20 cellular contexts compared by ENCODE assay signal in the genomic region with DNA sequence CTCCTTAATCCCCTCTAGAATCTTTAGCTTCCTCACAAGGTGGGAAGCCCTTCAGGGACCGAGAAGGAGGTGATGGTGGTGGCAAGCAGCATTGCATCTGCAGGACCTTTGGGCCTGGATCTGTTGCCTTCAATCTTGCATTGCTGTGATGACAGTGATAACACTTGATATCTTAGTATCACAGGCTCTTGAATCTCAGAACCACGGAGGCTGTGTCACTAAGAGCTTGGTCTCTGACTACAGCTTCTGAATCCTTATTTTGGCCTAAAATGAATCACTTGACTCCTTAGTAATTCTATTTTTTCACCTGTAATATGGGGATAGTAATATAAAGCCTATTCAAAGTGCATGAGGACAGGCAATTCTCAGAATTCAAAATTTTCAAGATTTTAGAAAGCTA. TPM values are rescaled to one million over a fixed set of nuclear protein-coding genes. Genes with fewer than 3 reads are reported as not detected.
A peak's percentile ranks its signal among the peaks of the same experiment; 100 is the strongest.
DNase-seq lines count a peak whose midpoint lies in the region; ATAC-seq, FAIRE-seq and TF ChIP-seq lines count a peak whose summit lies in the region.
"Had no signal": no experiment of that assay in that cellular context is flagged by ENCODE, and none has a peak within 500 bp of the region (broad histone marks: within the 10 kb centered on the region; RNA-seq: fewer than 3 reads in every experiment).

No MANE protein-coding gene starts in this region.

- H3K9me3 Mint-ChIP-seq in activated naive CD4-positive, alpha-beta T cell treated with anti-CD3 and anti-CD28 coated beads, Interleukin-2, amount 10 ng/mL, durations not matched to agents 7 days and 5 days: peaks cover 16% of the 10 kb centered on the region
- H3K9me3 Mint-ChIP-seq in stimulated activated naive CD8-positive, alpha-beta T cell treated with anti-CD3 and anti-CD28 coated beads, Interleukin-15, amount 100 ng/mL, for 72 hours: peaks cover 0 to 6% of the 10 kb centered on the region in 2 donors

- H3K9me1 ChIP-seq in K562 (ENCODE audit: control insufficient read depth, insufficient read depth, low read length): no peaks in the 10 kb centered on the region

- no peaks in the 10 kb centered on the region for H3K27me3 Mint-ChIP-seq in activated naive CD4-positive, alpha-beta T cell treated with anti-CD3 and anti-CD28 coated beads, Interleukin-2, amount 10 ng/mL, durations not matched to agents 7 days and 5 days
- H3K27me3 Mint-ChIP-seq in stimulated activated naive CD8-positive, alpha-beta T cell treated with anti-CD3 and anti-CD28 coated beads, Interleukin-15, amount 100 ng/mL, for 72 hours: no peaks in the 10 kb centered on the region
- H3K27me3 Mint-ChIP-seq: naive B cell had no signal

- no peak for TF ChIP-seq POLR2A in K562 (conservative IDR thresholded peaks at IDR 0.05)

- no peaks in the 10 kb centered on the region for H3K9me3 ChIP-seq in OCI-LY1 (ENCODE audit: low read length)
- no peaks in the 10 kb centered on the region for H3K9me3 ChIP-seq in K562 (replicated peaks; ENCODE audit: control insufficient read depth, insufficient read depth, low read depth, low read length)
- H3K9me3 ChIP-seq: MG63 had no signal

- H3K27me3 ChIP-seq in OCI-LY1 (ENCODE audit: insufficient read depth, low read length): no peaks in the 10 kb centered on the region
- no peaks in the 10 kb centered on the region for H3K27me3 ChIP-seq in K562 (ENCODE audit: control insufficient read depth in 2 of 2, insufficient read depth in 2 of 2, low read length in 2 of 2)
- H3K27me3 ChIP-seq: MG63, right atrium auricular region, spleen had no signal

- H3K27ac ChIP-seq in OCI-LY1 (ENCODE audit: low read depth, low read length, poor library complexity, severe bottlenecking) (no peak overlapping the region), K562 (ENCODE audit: extremely low read depth, low read depth, low read length) (no peak overlapping the region; the same call in 2 of the 3 replicates)
- H3K27ac ChIP-seq: HL-60, right atrium auricular region, spleen had no signal

- H3F3A ChIP-seq in OCI-LY1 (ENCODE audit: insufficient read depth, low read length): no peaks in the 10 kb centered on the region

- H3K27ac Mint-ChIP-seq in activated naive CD4-positive, alpha-beta T cell treated with anti-CD3 and anti-CD28 coated beads, Interleukin-2, amount 10 ng/mL, durations not matched to agents 7 days and 5 days: no peak overlapping the region
- H3K27ac Mint-ChIP-seq in stimulated activated naive CD8-positive, alpha-beta T cell treated with anti-CD3 and anti-CD28 coated beads, Interleukin-15, amount 100 ng/mL, for 72 hours: peak overlapping the region; percentile 61 to 78
- H3K27ac Mint-ChIP-seq: brain had no signal

- H3K4me1 Mint-ChIP-seq in activated naive CD4-positive, alpha-beta T cell treated with anti-CD3 and anti-CD28 coated beads, Interleukin-2, amount 10 ng/mL, durations not matched to agents 7 days and 5 days: peaks cover 47% of the 10 kb centered on the region
- H3K4me1 Mint-ChIP-seq in stimulated activated naive CD8-positive, alpha-beta T cell treated with anti-CD3 and anti-CD28 coated beads, Interleukin-15, amount 100 ng/mL, for 72 hours: peaks cover 79% of the 10 kb centered on the region

- H3K79me2 ChIP-seq in OCI-LY1 (ENCODE audit: insufficient read depth, low read length) (no peaks in the 10 kb centered on the region), K562 (ENCODE audit: control insufficient read depth, insufficient read depth, low read length) (no peaks in the 10 kb centered on the region)

- POLR2A ChIA-PET in K562 (lab: Yijun Ruan, JAX): interaction anchor here (1.1 to 2.4 kb wide), 2 partner anchors 9 to 12 kb away, joined by 4 to 9 read pairs; a partner anchor contains a TSS

- H3K4me3 Mint-ChIP-seq in activated naive CD4-positive, alpha-beta T cell treated with anti-CD3 and anti-CD28 coated beads, Interleukin-2, amount 10 ng/mL, durations not matched to agents 7 days and 5 days: no peak overlapping the region
- peak overlapping the region in 1 of 2 donors; percentile 19 for H3K4me3 Mint-ChIP-seq in stimulated activated naive CD8-positive, alpha-beta T cell treated with anti-CD3 and anti-CD28 coated beads, Interleukin-15, amount 100 ng/mL, for 72 hours
- H3K4me3 Mint-ChIP-seq: brain, CD14-positive monocyte had no signal

- H3K9me2 ChIP-seq in OCI-LY1 (ENCODE audit: low read depth, low read length): no peaks in the 10 kb centered on the region

- ATAC-seq in K562 (peak; percentile 7), HG03342 (IDR thresholded peaks at IDR 0.05; ENCODE audit: unreplicated experiment) (no peak)
- peak; percentile 23 for ATAC-seq in stimulated activated naive CD8-positive, alpha-beta T cell treated with anti-CD3 and anti-CD28 coated beads, Interleukin-15, amount 100 ng/mL, for 72 hours

- H3K36me3 ChIP-seq in OCI-LY1 (ENCODE audit: insufficient read depth, low read length) (no peaks in the 10 kb centered on the region), K562 (ENCODE audit: control insufficient read depth, insufficient read depth, low read length) (no peaks in the 10 kb centered on the region)
- H3K36me3 ChIP-seq: MG63, right atrium auricular region, spleen had no signal

- 2% methylated on average over 2 of the region's 2 CpGs for WGBS in K562 (ENCODE audit: insufficient coverage, low coverage, missing lambda C conversion rate)

- in situ Hi-C loops in K562 (cut with MboI): no loop called here

- no peak for TF ChIP-seq RAD21 in K562 (CRISPR knock-in tag; conservative IDR thresholded peaks at IDR 0.05 in 1 of 2, IDR thresholded peaks at IDR 0.05 in 1 of 2)

- no TSS peak for BruUV-seq in K562 (replicated peaks; lab: Mats Ljungman, UMichigan)

- CTCF ChIA-PET in activated naive CD4-positive, alpha-beta T cell treated with anti-CD3 and anti-CD28 coated beads, Interleukin-2, amount 10 ng/mL, durations not matched to agents 7 days and 5 days (lab: Charles Lee): no interaction called here
- CTCF ChIA-PET in K562 (lab: Yijun Ruan, JAX; ENCODE audit: low intra/inter-chr PET ratio): no interaction called here

- intact Hi-C loops in K562 (cut with micrococcal nuclease): no loop called here

- H2AFZ ChIP-seq in OCI-LY1 (ENCODE audit: low read length) (0 out of 2 replicates have a peak overlapping the region, but pooled peaks have one; percentile 28), K562 (ENCODE audit: low read depth, low read length) (peak overlapping the region; percentile 65)

- TF ChIP-seq CTCF in OCI-LY1 (IDR thresholded peaks at IDR 0.05; ENCODE audit: low read length) (no peak), K562 (IDR thresholded peaks at IDR 0.05 in 2 of 3, conservative IDR thresholded peaks at IDR 0.05 in 1 of 3; ENCODE audit: insufficient read depth in 2 of 3, low read depth in 1 of 3, low read length in 3 of 3) (no peak)

- H3K9ac ChIP-seq in OCI-LY1 (ENCODE audit: low read length) (no peak overlapping the region), K562 (ENCODE audit: insufficient read depth in 1 of 2, low read depth in 2 of 2, low read length in 2 of 2) (no peak overlapping the region; a peak in 1 of 4 replicates)

- no peak overlapping the region for H3K4me2 ChIP-seq in OCI-LY1 (ENCODE audit: low read length)
- no peak overlapping the region for H3K4me2 ChIP-seq in K562 (ENCODE audit: insufficient read depth, low read length)

- no peak overlapping the region for H3K4me3 ChIP-seq in OCI-LY1 (ENCODE audit: low read depth, low read length, poor library complexity, severe bottlenecking)
- H3K4me3 ChIP-seq in K562: no peak overlapping the region
- H3K4me3 ChIP-seq: MG63, right atrium auricular region, spleen had no signal

- H3K36me3 Mint-ChIP-seq in activated naive CD4-positive, alpha-beta T cell treated with anti-CD3 and anti-CD28 coated beads, Interleukin-2, amount 10 ng/mL, durations not matched to agents 7 days and 5 days: peaks cover 10% of the 10 kb centered on the region
- H3K36me3 Mint-ChIP-seq: brain had no signal

- no peaks in the 10 kb centered on the region for H4K20me1 ChIP-seq in OCI-LY1 (ENCODE audit: insufficient read depth, low read length)
- no peaks in the 10 kb centered on the region for H4K20me1 ChIP-seq in K562 (replicated peaks; ENCODE audit: control insufficient read depth, insufficient read depth, low read length)

- FAIRE-seq in K562 (lab: Jason Lieb, UNC): no peak

- peak; percentile 12 for DNase-seq in activated naive CD4-positive, alpha-beta T cell treated with Interleukin-2 at 50 U/mL for 16 hours
- no peak for DNase-seq in activated naive CD4-positive, alpha-beta T cell treated with anti-CD3 and anti-CD28 coated beads, Interleukin-2, amount 10 ng/mL, durations not matched to agents 7 days and 5 days
- peak in 1 of 4 experiments; percentile 43 for DNase-seq in K562 (ENCODE audit: extremely low read depth in 1 of 4, low spot score in 3 of 4)
- peak in 1 of 2 donors; percentile 25 for DNase-seq in stimulated activated naive CD8-positive, alpha-beta T cell treated with anti-CD3 and anti-CD28 coated beads, Interleukin-15, amount 100 ng/mL, for 72 hours
- no peak for DNase-seq in islet precursor cell
- DNase-seq: activated CD4-positive, CD25-positive, alpha-beta regulatory T cell; DMS 273 treated with DMSO at 0.1 percent for 48 hours; foreskin fibroblast; MG63; naive B cell; NCI-H1417; NCI-H2081 treated with DMSO at 0.1 percent for 48 hours; spleen; T1000 had no signal

- TF ChIP-seq EP300 in K562 (IDR thresholded peaks at IDR 0.05; ENCODE audit: low read length): no peak

- H3K4me1 ChIP-seq in OCI-LY1 (ENCODE audit: insufficient read depth, low read length, severe bottlenecking) (peaks cover 42% of the 10 kb centered on the region), K562 (replicated peaks in 1 of 2; ENCODE audit: control insufficient read depth in 2 of 2, insufficient read depth in 2 of 2, low read length in 2 of 2) (peaks cover 6 to 42% of the 10 kb centered on the region in 2 experiments; a peak in 4 of 5 replicates)

TF ChIP-seq in K562, 482 proteins besides CTCF, POLR2A, EP300 and RAD21 (continues in another document):
- TF ChIP-seq ADNP (tag; IDR thresholded peaks at IDR 0.05): no peak
- no peak for TF ChIP-seq ELF1 (tag; IDR thresholded peaks at IDR 0.05)

RNA-seq across cellular contexts. Expression of a gene that starts 8.9 kb away (rescaled TPM):
- 13.1 and 20.6 TPM in 2 replicates for total RNA-seq in K562 (2011; cell fraction: chromatin; rRNA removed; ENCODE audit: low replicate concordance)
- total RNA-seq in K562 (2011; cell fraction: nucleolus; rRNA removed): 7.5 and 9.8 TPM in 2 replicates
- total RNA-seq in K562 (2011; cell fraction: nucleoplasm; rRNA removed): 12.9 and 18.0 TPM in 2 replicates
- 5.2 and 6.1 TPM in 2 replicates for total RNA-seq in K562 (2014; rRNA removed)
- total RNA-seq in K562 (2014; rRNA removed; fragmentation: Illumina TruSeq; extraction: Trizol): 10.3 and 12.4 TPM in 2 replicates
- total RNA-seq in K562 (2015; rRNA removed; fragmentation: Illumina TruSeq; extraction: Trizol): 7.5 and 7.9 TPM in 2 replicates
- 5.4 and 8.8 TPM in 2 replicates for total RNA-seq in K562 (2021)
- 25.8 and 26.6 TPM in 2 replicates for polyA plus RNA-seq in K562 (2011; rRNA removed)
- polyA plus RNA-seq in K562 (2011; cell fraction: cytosol; rRNA removed): 6.7 and 21.0 TPM in 2 replicates
- 10.9 and 20.0 TPM in 2 replicates for polyA plus RNA-seq in K562 (2011; cell fraction: nucleus; rRNA removed)
- polyA plus RNA-seq in K562 (2012): 6.8 and 13.1 TPM in 2 replicates
- 11.4 and 13.3 TPM in 2 replicates for polyA plus RNA-seq in K562 (2014; fragmentation: Illumina TruSeq; extraction: Trizol)
- polyA plus RNA-seq in K562 (2014; fragmentation: Nextera tagmentation; extraction: Ambion mirVana): 10 to 100 TPM; 26.9 to 27.6 TPM
- 12.8 and 13.0 TPM in 2 replicates for polyA plus RNA-seq in K562 (2014; rRNA removed)
- polyA minus RNA-seq in K562 (2011; rRNA and poly(A)+ RNA removed): 18.5 and 19.7 TPM in 2 replicates
- 5.2 and 7.9 TPM in 2 replicates for polyA minus RNA-seq in K562 (2011; cell fraction: cytosol; rRNA and poly(A)+ RNA removed)
- polyA minus RNA-seq in K562 (2011; cell fraction: nucleus; rRNA and poly(A)+ RNA removed): 3.0 and 9.9 TPM in 2 replicates
